23 cellular contexts compared by ENCODE assay signal in genomic region chrX:50978920-50979660, GRCh38.
A peak's percentile ranks its signal among the peaks of the same experiment; 100 is the strongest.
DNase-seq lines count a peak whose midpoint lies in the region; ATAC-seq and TF ChIP-seq lines count a peak whose summit lies in the region.
"Had no signal": no experiment of that assay in that cellular context is flagged by ENCODE, and none has a peak within 500 bp of the region (broad histone marks: within the 10 kb centered on the region; RNA-seq: fewer than 3 reads in every experiment).

No MANE protein-coding gene starts in this region.

- peak in 2 of 3 experiments; percentile 23; a peak in 2 of 6 replicates for TF ChIP-seq CTCF in HCT116 (IDR thresholded peaks at IDR 0.05 in 2 of 3, conservative IDR thresholded peaks at IDR 0.05 in 1 of 3; ENCODE audit: borderline replicate concordance in 1 of 3, insufficient read depth in 1 of 3, low read depth in 2 of 3, low read length in 2 of 3)
- TF ChIP-seq CTCF in endodermal cell (conservative IDR thresholded peaks at IDR 0.05), result peak; percentile 60
- TF ChIP-seq CTCF in neural progenitor cell (IDR thresholded peaks at IDR 0.05), result peak; percentile 28

- H3F3A ChIP-seq in neural progenitor cell (ENCODE audit: low read depth), result no peaks in the 10 kb centered on the region

- no peak for TF ChIP-seq POLR2A in HCT116 (IDR thresholded peaks at IDR 0.05; ENCODE audit: borderline replicate concordance, extremely low read depth, insufficient read depth, insufficient read length)

- 91 to 92% methylated on average over 4 to 13 of the region's 13 CpGs for WGBS in endodermal cell (ENCODE audit: insufficient coverage in 1 of 2, insufficient read length in 1 of 2), 2 experiments

- no peak overlapping the region for H3K27ac Mint-ChIP-seq in endodermal cell
- no peak overlapping the region for H3K27ac Mint-ChIP-seq in neural progenitor cell
- H3K27ac Mint-ChIP-seq: naive thymus-derived CD8-positive, alpha-beta T cell; T-cell had no signal

- intact Hi-C loops in HCT116 (cut with micrococcal nuclease), result no loop called here

- H3K9me3 ChIP-seq in ES-I3 (ENCODE audit: control insufficient read depth, insufficient read depth, low read length) (no peaks in the 10 kb centered on the region), HCT116 (ENCODE audit: control insufficient read depth in 1 of 2, insufficient read depth in 1 of 2, low read depth in 1 of 2, low read length in 2 of 2) (no peaks in the 10 kb centered on the region), endodermal cell (ENCODE audit: control insufficient read depth, low read length) (no peaks in the 10 kb centered on the region), neural progenitor cell (ENCODE audit: low read depth) (no peaks in the 10 kb centered on the region)
- H3K9me3 ChIP-seq: BLaER1, heart left ventricle, transverse colon had no signal

- BruUV-seq in HCT116 (replicated peaks; lab: Mats Ljungman, UMichigan), result no TSS peak

- no peak for ATAC-seq in HCT116
- ATAC-seq: naive thymus-derived CD8-positive, alpha-beta T cell; stimulated activated naive CD8-positive, alpha-beta T cell treated with anti-CD3 and anti-CD28 coated beads, Interleukin-15, Interleukin-2, amounts not matched to agents 100 U/mL and 50 U/mL, for 24 hours; T-cell had no signal

- no peak overlapping the region for H3K27ac ChIP-seq in HCT116 (ENCODE audit: low read depth, low read length)
- no peak overlapping the region for H3K27ac ChIP-seq in endodermal cell (ENCODE audit: low read depth, low read length)
- no peak overlapping the region for H3K27ac ChIP-seq in neural progenitor cell
- H3K27ac ChIP-seq: BLaER1, heart left ventricle, parathyroid adenoma, transverse colon had no signal

- H3K9ac ChIP-seq in ES-I3 (ENCODE audit: low read depth, low read length) (peak overlapping the region; percentile 49; the same call in 1 of the 2 replicates), HCT116 (ENCODE audit: low read length) (no peak overlapping the region), endodermal cell (ENCODE audit: extremely low read depth, low read length, poor library complexity, severe bottlenecking) (no peak overlapping the region), neural progenitor cell (no peak overlapping the region)
- H3K9ac ChIP-seq: BLaER1, parathyroid adenoma had no signal

- H3K4me1 Mint-ChIP-seq in endodermal cell (peaks cover 3% of the 10 kb centered on the region), neural progenitor cell (peaks cover 3% of the 10 kb centered on the region)
- H3K4me1 Mint-ChIP-seq: naive thymus-derived CD8-positive, alpha-beta T cell; T-cell had no signal

- no peaks in the 10 kb centered on the region for H3K27me3 Mint-ChIP-seq in endodermal cell (ENCODE audit: insufficient read depth)
- H3K27me3 Mint-ChIP-seq in neural progenitor cell (ENCODE audit: insufficient read depth, low read depth), result no peaks in the 10 kb centered on the region
- H3K27me3 Mint-ChIP-seq: naive thymus-derived CD8-positive, alpha-beta T cell had no signal

- no peak for TF ChIP-seq RAD21 in HCT116 (IDR thresholded peaks at IDR 0.05; ENCODE audit: low read depth)

- no peak overlapping the region for H3K4me3 ChIP-seq in HCT116 (replicated peaks in 1 of 2; ENCODE audit: low read depth in 1 of 2, low read length in 2 of 2)
- no peak overlapping the region for H3K4me3 ChIP-seq in endodermal cell (ENCODE audit: low read length)
- no peak overlapping the region for H3K4me3 ChIP-seq in neural progenitor cell
- H3K4me3 ChIP-seq: BLaER1, heart left ventricle, transverse colon had no signal

- H2AFZ ChIP-seq in HCT116 (ENCODE audit: low read depth, low read length, poor library complexity, severe bottlenecking), result no peak overlapping the region
- peak overlapping the region; percentile 26 for H2AFZ ChIP-seq in neural progenitor cell (replicated peaks)
- H2AFZ ChIP-seq: parathyroid adenoma had no signal

- H3K4me2 ChIP-seq in HCT116 (ENCODE audit: low read length) (no peak overlapping the region), neural progenitor cell (no peak overlapping the region)
- H3K4me2 ChIP-seq: BLaER1 had no signal

- DNase-seq in HCT116 (ENCODE audit: low read depth, low spot score) (no peak), endodermal cell (peak; percentile 72), neural progenitor cell (ENCODE audit: low spot score) (peak; percentile 18), NOMO-1 treated with DMSO at 0.1 percent for 48 hours (lab: John Stamatoyannopoulos, UW; ENCODE audit: unreplicated experiment) (no peak), NCI-H146 (lab: John Stamatoyannopoulos, UW) (no peak)
- DNase-seq in stimulated activated CD4-positive, alpha-beta T cell treated with anti-CD3 and anti-CD28 coated beads, Interleukin-2, amount 100 ng/mL, for 48 hours, result no peak
- DNase-seq: activated CD4-positive, alpha-beta T cell treated with anti-CD3 and anti-CD28 coated beads, Interleukin-2, amount 50 U/mL, for 1 hour; activated CD8-positive, alpha-beta memory T cell treated with anti-CD3 and anti-CD28 coated beads, Interleukin-2, amount 50 U/mL, for 48 hours; activated effector memory CD4-positive, alpha-beta T cell treated with anti-CD3 and anti-CD28 coated beads, Interleukin-2, amount 50 U/mL, for 16 hours; amniotic stem cell; effector memory CD4-positive, alpha-beta T cell; naive thymus-derived CD8-positive, alpha-beta T cell; NCI-H1092; NCI-H2029 treated with DMSO at 0.1 percent for 48 hours; NCI-H510A treated with DMSO at 0.1 percent for 48 hours; stimulated activated CD4-positive, alpha-beta T cell treated with anti-CD3 and anti-CD28 coated beads, Interleukin-2, amount 100 ng/mL, for 24 hours; stimulated activated naive CD8-positive, alpha-beta T cell treated with anti-CD3 and anti-CD28 coated beads, Interleukin-15, Interleukin-2, amounts not matched to agents 100 U/mL and 50 U/mL, for 24 hours; T-cell; transverse colon had no signal

- H3K4me3 Mint-ChIP-seq in endodermal cell (no peak overlapping the region), neural progenitor cell (no peak overlapping the region)
- H3K4me3 Mint-ChIP-seq: naive thymus-derived CD8-positive, alpha-beta T cell; T-cell had no signal

- CTCF ChIA-PET in HCT116 (lab: Charles Lee), result no interaction called here

- H3K27me3 ChIP-seq in HCT116 (ENCODE audit: insufficient read depth, low read length), result no peaks in the 10 kb centered on the region
- H3K27me3 ChIP-seq in endodermal cell (ENCODE audit: control insufficient read depth, insufficient read depth, low read length, poor library complexity, severe bottlenecking), result no peaks in the 10 kb centered on the region
- no peaks in the 10 kb centered on the region for H3K27me3 ChIP-seq in neural progenitor cell
- H3K27me3 ChIP-seq: transverse colon had no signal

- no peaks in the 10 kb centered on the region for H3K9me2 ChIP-seq in HCT116 (ENCODE audit: insufficient read depth)

- H4K20me1 ChIP-seq in HCT116 (ENCODE audit: insufficient read depth) (no peaks in the 10 kb centered on the region), neural progenitor cell (ENCODE audit: low read depth) (no peaks in the 10 kb centered on the region)
- H4K20me1 ChIP-seq: BLaER1 had no signal

- POLR2A ChIA-PET in HCT116 (lab: Charles Lee), result no interaction called here

- H3K4me1 ChIP-seq in ES-I3 (ENCODE audit: insufficient read depth, low read length), result peaks cover 11% of the 10 kb centered on the region
- H3K4me1 ChIP-seq in HCT116 (ENCODE audit: control insufficient read depth in 1 of 2, insufficient read depth in 2 of 2, low read length in 2 of 2), result no peaks in the 10 kb centered on the region
- H3K4me1 ChIP-seq in endodermal cell (ENCODE audit: control insufficient read depth, insufficient read depth, low read length), result no peaks in the 10 kb centered on the region
- H3K4me1 ChIP-seq in neural progenitor cell, result peaks cover 8% of the 10 kb centered on the region
- H3K4me1 ChIP-seq: BLaER1, heart left ventricle, parathyroid adenoma, transverse colon had no signal

- H3K79me2 ChIP-seq in HCT116 (ENCODE audit: insufficient read depth, low read length), result no peaks in the 10 kb centered on the region
- no peaks in the 10 kb centered on the region for H3K79me2 ChIP-seq in neural progenitor cell (ENCODE audit: low read depth)
- H3K79me2 ChIP-seq: parathyroid adenoma had no signal

- H3K36me3 Mint-ChIP-seq in endodermal cell (ENCODE audit: low read depth), result no peaks in the 10 kb centered on the region
- no peaks in the 10 kb centered on the region for H3K36me3 Mint-ChIP-seq in neural progenitor cell
- H3K36me3 Mint-ChIP-seq: naive thymus-derived CD8-positive, alpha-beta T cell; T-cell had no signal

- RAD21 ChIA-PET in HCT116 (lab: Charles Lee; ENCODE audit: low non-redundant PET in 1 of 2, low total read pairs in 2 of 2, uncharacterized antibody in 2 of 2, unreplicated experiment in 2 of 2), result no interaction called here

- peaks cover 33% of the 10 kb centered on the region for H3K9me3 Mint-ChIP-seq in endodermal cell
- no peaks in the 10 kb centered on the region for H3K9me3 Mint-ChIP-seq in neural progenitor cell
- H3K9me3 Mint-ChIP-seq: naive thymus-derived CD8-positive, alpha-beta T cell; T-cell had no signal

- no peaks in the 10 kb centered on the region for H3K36me3 ChIP-seq in ES-I3 (ENCODE audit: insufficient read depth, low read length)
- no peaks in the 10 kb centered on the region for H3K36me3 ChIP-seq in HCT116 (ENCODE audit: control insufficient read depth in 1 of 2, insufficient read depth in 2 of 2, low read length in 2 of 2)
- H3K36me3 ChIP-seq in endodermal cell (ENCODE audit: control insufficient read depth, insufficient read depth, low read length), result no peaks in the 10 kb centered on the region
- H3K36me3 ChIP-seq in neural progenitor cell, result no peaks in the 10 kb centered on the region
- H3K36me3 ChIP-seq: BLaER1, heart left ventricle, transverse colon had no signal

TF ChIP-seq in HCT116, 20 proteins besides CTCF, POLR2A, EP300 and RAD21 (continues in another document):
- no peak for TF ChIP-seq ELF1 (IDR thresholded peaks at IDR 0.05; ENCODE audit: borderline replicate concordance, low read depth)
- TF ChIP-seq ZFX (IDR thresholded peaks at IDR 0.05), result no peak
- no peak for TF ChIP-seq EZH2 (IDR thresholded peaks at IDR 0.05)
- no peak for TF ChIP-seq EZH2phosphoT487 (IDR thresholded peaks at IDR 0.05; ENCODE audit: borderline replicate concordance)
- no peak for TF ChIP-seq YY1 (IDR thresholded peaks at IDR 0.05; ENCODE audit: extremely low read depth, insufficient replicate concordance, low read depth, low read length)

Comparison
In these comparisons a context has a peak if more than half of its experiments do, and no peak if none do; other contexts are left out.
1. DNase-seq: peak in endodermal cell (single experiment) and neural progenitor cell (single experiment); none in HCT116 (single experiment), NOMO-1 treated with DMSO at 0.1 percent for 48 hours (single experiment), stimulated activated CD4-positive, alpha-beta T cell treated with anti-CD3 and anti-CD28 coated beads, Interleukin-2, amount 100 ng/mL, for 48 hours (0 of 2) and NCI-H146 (single experiment).
2. Peak in every context shown above with its lines, with median percentiles within 50 percentile points of each other: CTCF ChIP-seq.